8 cellular contexts compared by ENCODE assay signal in the genomic region with DNA sequence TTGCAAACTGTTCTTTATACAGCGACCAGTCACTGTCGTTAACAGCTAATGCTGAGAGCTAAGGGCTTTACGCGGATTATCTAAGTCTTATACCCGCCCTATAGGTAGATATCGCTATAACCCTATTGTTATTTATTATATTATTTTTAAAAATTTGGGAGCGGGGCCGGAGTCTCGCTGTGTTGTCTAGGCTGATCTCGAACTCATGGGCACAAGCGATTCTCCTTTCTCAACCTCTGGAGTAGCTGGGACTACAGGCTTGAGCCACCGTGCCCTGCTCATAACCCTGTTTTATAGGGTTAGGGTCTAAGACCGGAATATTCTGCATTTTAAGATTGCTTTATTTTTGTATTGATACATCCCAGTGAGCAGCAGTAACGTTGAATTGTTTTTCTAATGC. TPM values are rescaled to one million over a fixed set of nuclear protein-coding genes. Genes with fewer than 3 reads are reported as not detected.
A peak's percentile ranks its signal among the peaks of the same experiment; 100 is the strongest.
DNase-seq lines count a peak whose midpoint lies in the region; ATAC-seq and TF ChIP-seq lines count a peak whose summit lies in the region.

No MANE protein-coding gene starts in this region.

- ATAC-seq in HG03280 (IDR thresholded peaks at IDR 0.05; ENCODE audit: unreplicated experiment) (peak; percentile 2), HG02610 (IDR thresholded peaks at IDR 0.05; ENCODE audit: unreplicated experiment) (no peak), GM19351 (IDR thresholded peaks at IDR 0.05; ENCODE audit: unreplicated experiment) (no peak), GM21576 (IDR thresholded peaks at IDR 0.05; ENCODE audit: unreplicated experiment) (no peak)

- H3K9ac ChIP-seq in mammary epithelial cell (ENCODE audit: insufficient read depth, low read length) (peak overlapping the region; percentile 79), mucosa of rectum (ENCODE audit: low read depth in 1 of 2, low read length in 2 of 2) (peak overlapping the region; percentile 92 to 94)

- in situ Hi-C loops in mammary epithelial cell (cut with MboI; ENCODE audit: low sequenced_read_pairs in 2 of 2): loop anchor here in 1 of 2 donors (10.0 kb wide), 1 partner anchor 58 kb away; a partner anchor contains a TSS

- dilution Hi-C loops in mammary epithelial cell (cut with HindIII; ENCODE audit: low sequenced_read_pairs): loop anchor here (5.0 kb wide), 3 partner anchors 41 to 86 kb away; no protein-coding TSS in a partner anchor

- H3K36me3 ChIP-seq in mammary epithelial cell (ENCODE audit: insufficient read depth, low read length): peaks cover 8% of the 10 kb centered on the region
- H3K36me3 ChIP-seq in mucosa of rectum (ENCODE audit: control insufficient read depth in 2 of 2, insufficient read depth in 2 of 2, low read length in 2 of 2): peaks cover 8% of the 10 kb centered on the region in 2 donors

- H3K4me3 ChIP-seq in mammary epithelial cell (replicated peaks in 1 of 3; ENCODE audit: insufficient read depth in 1 of 3, low read depth in 2 of 3, low read length in 3 of 3) (peak overlapping the region; percentile 93 to 99 (median 99)), mucosa of rectum (ENCODE audit: low read length in 2 of 2) (peak overlapping the region; percentile 84 to 91)

- H3K27me3 ChIP-seq in mammary epithelial cell (ENCODE audit: insufficient read depth, low read length) (no peaks in the 10 kb centered on the region), mucosa of rectum (ENCODE audit: control insufficient read depth in 2 of 2, insufficient read depth in 2 of 2, low read length in 2 of 2) (no peaks in the 10 kb centered on the region)

- H2AFZ ChIP-seq in mammary epithelial cell (ENCODE audit: low read depth, low read length): peak overlapping the region; percentile 96

- DNase-seq in mammary epithelial cell (no peak), NOMO-1 treated with dmso at 0.1 percent for 144 hours (lab: John Stamatoyannopoulos, UW; ENCODE audit: unreplicated experiment) (no peak)

- peak overlapping the region; percentile 96 for H3K4me2 ChIP-seq in mammary epithelial cell (ENCODE audit: insufficient read depth, low read depth, low read length)

- 6% methylated on average over 14 of the region's 14 CpGs for WGBS in mammary epithelial cell (ENCODE audit: low coverage, missing lambda C conversion rate)

- H3K27ac ChIP-seq in 22Rv1: peak overlapping the region; percentile 88
- peak overlapping the region; percentile 84 for H3K27ac ChIP-seq in mammary epithelial cell (ENCODE audit: insufficient read depth, low read depth, low read length)
- H3K27ac ChIP-seq in mucosa of rectum (ENCODE audit: low read depth in 2 of 2, low read length in 2 of 2): peak overlapping the region; percentile 96 to 97

- CTCF ChIA-PET in mammary epithelial cell (lab: Charles Lee; ENCODE audit: low non-redundant PET): no interaction called here

- BruUV-seq in mammary epithelial cell (replicated peaks; lab: Mats Ljungman, UMichigan): TSS peak; percentile 37

- no peak for TF ChIP-seq CTCF in 22Rv1 (IDR thresholded peaks at IDR 0.05)
- no peak for TF ChIP-seq CTCF in mammary epithelial cell (conservative IDR thresholded peaks at IDR 0.05 in 1 of 2, IDR thresholded peaks at IDR 0.05 in 1 of 2; ENCODE audit: extremely low read depth in 1 of 2, insufficient read depth in 1 of 2, low read depth in 1 of 2, low read length in 2 of 2)

- H3K4me1 ChIP-seq in mammary epithelial cell (ENCODE audit: insufficient read depth, low read length) (peaks cover 16% of the 10 kb centered on the region), mucosa of rectum (ENCODE audit: control insufficient read depth in 2 of 2, insufficient read depth in 2 of 2, low read length in 2 of 2) (peaks cover 22 to 27% of the 10 kb centered on the region in 2 donors)

- H3K9me3 ChIP-seq in mammary epithelial cell (replicated peaks; ENCODE audit: insufficient read depth, low read length): peaks cover 7% of the 10 kb centered on the region
- no peaks in the 10 kb centered on the region for H3K9me3 ChIP-seq in mucosa of rectum (ENCODE audit: control insufficient read depth in 2 of 2, low read length in 2 of 2)

- H4K20me1 ChIP-seq in mammary epithelial cell (ENCODE audit: insufficient read depth, low read length): no peaks in the 10 kb centered on the region

- intact Hi-C loops in mammary epithelial cell (cut with micrococcal nuclease): loop anchor here (10.0 kb wide), 1 partner anchor 88 kb away; no protein-coding TSS in a partner anchor

- H3K79me2 ChIP-seq in mammary epithelial cell (ENCODE audit: insufficient read depth, low read length): peaks cover 72% of the 10 kb centered on the region

RNA-seq across cellular contexts. Expression of a gene that starts 24.7 kb away (rescaled TPM):
- total RNA-seq in mammary epithelial cell: 10 to 100 TPM; 68.3 to 96.1 TPM
- 115 TPM for polyA plus RNA-seq in mammary epithelial cell
- polyA minus RNA-seq in mammary epithelial cell: 45.0 TPM

RNA-seq across cellular contexts. Expression of a gene that starts 46.0 kb away (rescaled TPM):
- total RNA-seq in mammary epithelial cell: 1 to 10 TPM; 3.5 to 4.1 TPM
- 3.9 TPM for polyA plus RNA-seq in mammary epithelial cell
- 0.57 TPM for polyA minus RNA-seq in mammary epithelial cell

RNA-seq across cellular contexts. Expression of a gene that starts 50.1 kb away (rescaled TPM):
- 100 to 1,000 TPM in 1 of 2 donors, 10 to 100 TPM in 1; 99.5 to 103 TPM for total RNA-seq in mammary epithelial cell
- 110 TPM for polyA plus RNA-seq in mammary epithelial cell
- 135 TPM for polyA minus RNA-seq in mammary epithelial cell

RNA-seq across cellular contexts. Expression of a gene that starts 54.6 kb away (rescaled TPM):
- 1 to 10 TPM; 1.7 to 6.8 TPM for total RNA-seq in mammary epithelial cell
- polyA plus RNA-seq in mammary epithelial cell: 1.7 TPM
- not detected for polyA minus RNA-seq in mammary epithelial cell
